ENCODE assay signal across 8 cellular contexts in genomic region chr10:119031496-119032059, GRCh38. TPM values are rescaled to one million over a fixed set of nuclear protein-coding genes. Genes with fewer than 3 reads are reported as not detected.
A peak's percentile ranks its signal among the peaks of the same experiment; 100 is the strongest.
DNase-seq lines count a peak whose midpoint lies in the region; ATAC-seq, FAIRE-seq and TF ChIP-seq lines count a peak whose summit lies in the region.

No MANE protein-coding gene starts in this region.

- SMC1A ChIA-PET in GM12878 (lab: Charles Lee; ENCODE audit: uncharacterized antibody, unreplicated experiment) = interaction anchor here (0.7 to 1.8 kb wide), 19 partner anchors 8 to 278 kb away, joined by 3 to 10 read pairs (median 3); no protein-coding TSS in a partner anchor

- H3K9me3 ChIP-seq in MG63 (no peaks in the 10 kb centered on the region), GM12878 (replicated peaks; ENCODE audit: control insufficient read depth, insufficient read depth, low read length) (no peaks in the 10 kb centered on the region)

- ATAC-seq in GM12878 = no peak
- no peak for ATAC-seq in HG03159 (IDR thresholded peaks at IDR 0.05; ENCODE audit: unreplicated experiment)

- RAD21 ChIA-PET in GM12878 (lab: Charles Lee; ENCODE audit: unreplicated experiment) = interaction anchor here (0.6 to 1.5 kb wide), 7 partner anchors 22 to 178 kb away, joined by 3 to 4 read pairs (median 3); no protein-coding TSS in a partner anchor

- H2AFZ ChIP-seq in GM12878 (ENCODE audit: control insufficient read depth, low read depth, low read length) = no peak overlapping the region

- intact Hi-C loops in activated CD4-positive, alpha-beta T cell treated with anti-CD3 and anti-CD28 coated beads, Interleukin-2, amount 10 ng/mL, durations not matched to agents 24 days and 14 days (cut with micrococcal nuclease) = loop anchor here (2.0 to 5.0 kb wide), 2 partner anchors 49 to 621 kb away; partner anchors contain the start of genes BAG3 and EIF3A
- intact Hi-C loops in GM12878 (cut with micrococcal nuclease; ENCODE audit: unreplicated experiment) = loop anchor here (5.0 kb wide), 1 partner anchor 41 kb away; no protein-coding TSS in a partner anchor

- in situ Hi-C loops in GM12878 (cut with MboI) = no loop called here

- TF ChIP-seq EP300 in GM12878 (IDR thresholded peaks at IDR 0.05; ENCODE audit: borderline replicate concordance in 1 of 2, control insufficient read depth in 1 of 2, low read depth in 2 of 2, low read length in 2 of 2) = no peak

- peaks cover 13% of the 10 kb centered on the region for H3K27me3 Mint-ChIP-seq in activated CD4-positive, alpha-beta T cell treated with anti-CD3 and anti-CD28 coated beads, Interleukin-2, amount 10 ng/mL, durations not matched to agents 24 days and 14 days
- no peaks in the 10 kb centered on the region for H3K27me3 Mint-ChIP-seq in osteocyte (ENCODE audit: unreplicated experiment)

- H3K79me2 ChIP-seq in GM12878 (ENCODE audit: control insufficient read depth, insufficient read depth, low read length) = no peaks in the 10 kb centered on the region; the same call in 1 of the 2 replicates

- H3K4me2 ChIP-seq in GM12878 (ENCODE audit: control insufficient read depth, insufficient read depth) = peak overlapping the region; percentile 23

- no peaks in the 10 kb centered on the region for H3K9me3 Mint-ChIP-seq in activated CD4-positive, alpha-beta T cell treated with anti-CD3 and anti-CD28 coated beads, Interleukin-2, amount 10 ng/mL, durations not matched to agents 24 days and 14 days
- H3K9me3 Mint-ChIP-seq in osteocyte (ENCODE audit: unreplicated experiment) = no peaks in the 10 kb centered on the region

- peak overlapping the region; percentile 51 for H3K4me3 ChIP-seq in MG63
- H3K4me3 ChIP-seq in GM12878 = 0 out of 2 replicates have a peak overlapping the region, but pooled peaks have one; percentile 62

- no TSS peak for BruUV-seq in GM12878 (replicated peaks; lab: Mats Ljungman, UMichigan)

- H3K9ac ChIP-seq in GM12878 (ENCODE audit: control insufficient read depth, insufficient read depth, low read length) = peak overlapping the region; percentile 14; the same call in 1 of the 2 replicates

- POLR2A ChIA-PET in GM12878 (lab: Charles Lee) = interaction anchor here (0.6 to 1.3 kb wide), 4 partner anchors 44 to 107 kb away, joined by 3 to 8 read pairs (median 5); no protein-coding TSS in a partner anchor

- TF ChIP-seq CTCF in GM12878 (IDR thresholded peaks at IDR 0.05 in 2 of 3, conservative IDR thresholded peaks at IDR 0.05 in 1 of 3; ENCODE audit: control insufficient read depth in 2 of 3, extremely low read depth in 1 of 3, insufficient read depth in 1 of 3, low read depth in 3 of 3, low read length in 3 of 3) (no peak), osteocyte (IDR thresholded peaks at IDR 0.05) (no peak)

- H3K27me3 ChIP-seq in MG63 = no peaks in the 10 kb centered on the region
- no peaks in the 10 kb centered on the region; a peak in 1 of 4 replicates for H3K27me3 ChIP-seq in GM12878 (replicated peaks in 1 of 2; ENCODE audit: control insufficient read depth in 2 of 2, insufficient read depth in 2 of 2, low read length in 1 of 2)

- CTCF ChIA-PET in GM12878 (lab: Yijun Ruan, JAX) = interaction anchor here (0.6 to 3.0 kb wide), 6 partner anchors 8 to 177 kb away, joined by 3 to 16 read pairs (median 3); partner anchors contain the start of gene GRK5

- H3K27ac ChIP-seq in GM12878 (ENCODE audit: control insufficient read depth, insufficient read depth) = no peak overlapping the region

- peaks cover 22% of the 10 kb centered on the region for H3K4me1 Mint-ChIP-seq in activated CD4-positive, alpha-beta T cell treated with anti-CD3 and anti-CD28 coated beads, Interleukin-2, amount 10 ng/mL, durations not matched to agents 24 days and 14 days
- peaks cover 35% of the 10 kb centered on the region for H3K4me1 Mint-ChIP-seq in osteocyte (ENCODE audit: unreplicated experiment)

- H3K36me3 ChIP-seq in MG63 (peaks cover 41% of the 10 kb centered on the region), GM12878 (ENCODE audit: control insufficient read depth in 2 of 2, insufficient read depth in 2 of 2, low read length in 1 of 2) (peaks cover 2 to 9% of the 10 kb centered on the region in 2 experiments)

- no peak for TF ChIP-seq POLR2A in GM12878 (IDR thresholded peaks at IDR 0.05; ENCODE audit: low read depth, low read length)

- no peak for TF ChIP-seq RAD21 in GM12878 (IDR thresholded peaks at IDR 0.05; ENCODE audit: insufficient read depth, low read depth, low read length)

- peak overlapping the region; percentile 49 for H3K4me3 Mint-ChIP-seq in activated CD4-positive, alpha-beta T cell treated with anti-CD3 and anti-CD28 coated beads, Interleukin-2, amount 10 ng/mL, durations not matched to agents 24 days and 14 days
- H3K4me3 Mint-ChIP-seq in osteocyte (ENCODE audit: unreplicated experiment) = peak overlapping the region; percentile 71

- peaks cover 13% of the 10 kb centered on the region for H3K4me1 ChIP-seq in GM12878 (ENCODE audit: control insufficient read depth, insufficient read depth, low read length)

- no peak for DNase-seq in activated CD4-positive, alpha-beta T cell treated with anti-CD3 and anti-CD28 coated beads, Interleukin-2, amount 10 ng/mL, durations not matched to agents 24 days and 14 days
- no peak for DNase-seq in activated CD4-positive, alpha-beta T cell treated with anti-CD3 and anti-CD28 coated beads, Interleukin-2, amount 50 U/mL, for 4 hours
- no peak for DNase-seq in MG63
- no peak for DNase-seq in GM12878 (ENCODE audit: low read depth, low spot score)
- DNase-seq in osteocyte (ENCODE audit: extremely low spot score, unreplicated experiment) = peak; percentile 4
- no peak for DNase-seq in NCI-H748 (lab: John Stamatoyannopoulos, UW; ENCODE audit: unreplicated experiment)
- no peak for DNase-seq in NCI-H2081 (lab: John Stamatoyannopoulos, UW)

- no peaks in the 10 kb centered on the region; the same call in 1 of the 2 replicates for H4K20me1 ChIP-seq in GM12878 (ENCODE audit: control insufficient read depth, insufficient read depth)

- WGBS in GM12878 (ENCODE audit: insufficient coverage, insufficient replicate concordance, low lambda C conversion rate, missing lambda C conversion rate) = 82% methylated on average over 7 of the region's 7 CpGs

- H3K36me3 Mint-ChIP-seq in activated CD4-positive, alpha-beta T cell treated with anti-CD3 and anti-CD28 coated beads, Interleukin-2, amount 10 ng/mL, durations not matched to agents 24 days and 14 days (ENCODE audit: low read depth) = peaks cover 32% of the 10 kb centered on the region
- peaks cover 26% of the 10 kb centered on the region for H3K36me3 Mint-ChIP-seq in osteocyte (ENCODE audit: unreplicated experiment)

- FAIRE-seq in GM12878 (lab: Jason Lieb, UNC) = no peak

- H3K27ac Mint-ChIP-seq in activated CD4-positive, alpha-beta T cell treated with anti-CD3 and anti-CD28 coated beads, Interleukin-2, amount 10 ng/mL, durations not matched to agents 24 days and 14 days = no peak overlapping the region
- no peak overlapping the region for H3K27ac Mint-ChIP-seq in osteocyte (ENCODE audit: unreplicated experiment)

RNA-seq across cellular contexts. Expression of gene NANOS1, which starts 2.1 kb away (rescaled TPM):
- total RNA-seq in activated CD4-positive, alpha-beta T cell treated with anti-CD3 and anti-CD28 coated beads, Interleukin-2, amount 10 ng/mL, durations not matched to agents 24 days and 14 days = 0.44 and 0.59 TPM in 2 replicates
- 10.2 and 11.3 TPM in 2 replicates for total RNA-seq in MG63 (2014; rRNA removed; shearing (Covaris generic); ENCODE audit: low replicate concordance)
- 0.29 and 0.56 TPM in 2 replicates for total RNA-seq in GM12878 (2013; cell fraction: nucleolus; rRNA removed)
- 0.23 and 0.65 TPM in 2 replicates for total RNA-seq in GM12878 (2014; rRNA removed)
- 0.27 and 0.37 TPM in 2 replicates for total RNA-seq in GM12878 (2014; rRNA removed; fragmentation: Illumina TruSeq; extraction: Trizol)
- 0.36 and 0.61 TPM in 2 replicates for total RNA-seq in GM12878 (2021)
- 0.51 TPM for polyA plus RNA-seq in GM12878 (2011; ENCODE audit: low read depth)
- polyA plus RNA-seq in GM12878 (2011; rRNA removed) = 0.30 and 0.37 TPM in 2 replicates
- polyA plus RNA-seq in GM12878 (2011; cell fraction: cytosol; rRNA removed) = 0.12 and 0.22 TPM in 2 replicates
- 0.20 and 0.22 TPM in 2 replicates for polyA plus RNA-seq in GM12878 (2011; cell fraction: nucleus; rRNA removed)
- 0.72 and 1.0 TPM in 2 replicates for polyA plus RNA-seq in GM12878 (2012)
- polyA plus RNA-seq in GM12878 (2014; fragmentation: Illumina TruSeq; extraction: Trizol) = 0.22 TPM in 1 of 2 replicates, not detected in the other
- under 1 TPM; 0.03 to 0.29 TPM for polyA plus RNA-seq in GM12878 (2014; fragmentation: Nextera tagmentation; extraction: Ambion mirVana)
- 0.48 and 0.55 TPM in 2 replicates for polyA plus RNA-seq in GM12878 (2014; rRNA removed)
- not detected for polyA plus RNA-seq in GM12878 (2016; fragmentation: Nextera tagmentation; extraction: Ambion mirVana)
- 0.15 TPM in 1 of 2 replicates, not detected in the other for polyA minus RNA-seq in GM12878 (2011; rRNA and poly(A)+ RNA removed)
- polyA minus RNA-seq in GM12878 (2011; cell fraction: cytosol; rRNA and poly(A)+ RNA removed) = not detected in 2 replicates
- polyA minus RNA-seq in GM12878 (2011; cell fraction: nucleus; rRNA and poly(A)+ RNA removed) = 0.36 and 0.57 TPM in 2 replicates
- total RNA-seq in osteocyte = 9.1 and 9.6 TPM in 2 replicates

RNA-seq across cellular contexts. Expression of gene EIF3A, which starts 49.0 kb away (rescaled TPM):
- 179 and 183 TPM in 2 replicates for total RNA-seq in activated CD4-positive, alpha-beta T cell treated with anti-CD3 and anti-CD28 coated beads, Interleukin-2, amount 10 ng/mL, durations not matched to agents 24 days and 14 days
- 31.1 and 54.9 TPM in 2 replicates for total RNA-seq in MG63 (2014; rRNA removed; shearing (Covaris generic); ENCODE audit: low replicate concordance)
- total RNA-seq in GM12878 (2013; cell fraction: nucleolus; rRNA removed) = 143 and 144 TPM in 2 replicates
- total RNA-seq in GM12878 (2014; rRNA removed) (82.6 and 86.3 TPM in 2 replicates), GM12878 (2014; rRNA removed; fragmentation: Illumina TruSeq; extraction: Trizol) (159 and 166 TPM in 2 replicates), GM12878 (2021) (138 and 148 TPM in 2 replicates), osteocyte (146 and 147 TPM in 2 replicates)
- 50.1 TPM for polyA plus RNA-seq in GM12878 (2011; ENCODE audit: low read depth)
- polyA plus RNA-seq in GM12878 (2011; rRNA removed) (47.4 and 49.4 TPM in 2 replicates), GM12878 (2014; fragmentation: Illumina TruSeq; extraction: Trizol) (195 and 219 TPM in 2 replicates), GM12878 (2014; fragmentation: Nextera tagmentation; extraction: Ambion mirVana) (10 to 100 TPM; 42.3 to 46.5 TPM), GM12878 (2014; rRNA removed) (78.1 and 88.9 TPM in 2 replicates), GM12878 (2016; fragmentation: Nextera tagmentation; extraction: Ambion mirVana) (100 to 1,000 TPM; 104 to 108 TPM)
- 35.9 and 50.0 TPM in 2 replicates for polyA plus RNA-seq in GM12878 (2011; cell fraction: cytosol; rRNA removed)
- polyA plus RNA-seq in GM12878 (2011; cell fraction: nucleus; rRNA removed) = 21.6 and 53.4 TPM in 2 replicates
- polyA plus RNA-seq in GM12878 (2012) = 79.0 and 84.9 TPM in 2 replicates
- polyA minus RNA-seq in GM12878 (2011; rRNA and poly(A)+ RNA removed) = 71.2 and 84.9 TPM in 2 replicates
- polyA minus RNA-seq in GM12878 (2011; cell fraction: cytosol; rRNA and poly(A)+ RNA removed) = 36.2 and 45.2 TPM in 2 replicates
- polyA minus RNA-seq in GM12878 (2011; cell fraction: nucleus; rRNA and poly(A)+ RNA removed) = 34.9 and 49.1 TPM in 2 replicates
